Comparison of ENCODE assay signal across 9 cellular contexts in the genomic region with DNA sequence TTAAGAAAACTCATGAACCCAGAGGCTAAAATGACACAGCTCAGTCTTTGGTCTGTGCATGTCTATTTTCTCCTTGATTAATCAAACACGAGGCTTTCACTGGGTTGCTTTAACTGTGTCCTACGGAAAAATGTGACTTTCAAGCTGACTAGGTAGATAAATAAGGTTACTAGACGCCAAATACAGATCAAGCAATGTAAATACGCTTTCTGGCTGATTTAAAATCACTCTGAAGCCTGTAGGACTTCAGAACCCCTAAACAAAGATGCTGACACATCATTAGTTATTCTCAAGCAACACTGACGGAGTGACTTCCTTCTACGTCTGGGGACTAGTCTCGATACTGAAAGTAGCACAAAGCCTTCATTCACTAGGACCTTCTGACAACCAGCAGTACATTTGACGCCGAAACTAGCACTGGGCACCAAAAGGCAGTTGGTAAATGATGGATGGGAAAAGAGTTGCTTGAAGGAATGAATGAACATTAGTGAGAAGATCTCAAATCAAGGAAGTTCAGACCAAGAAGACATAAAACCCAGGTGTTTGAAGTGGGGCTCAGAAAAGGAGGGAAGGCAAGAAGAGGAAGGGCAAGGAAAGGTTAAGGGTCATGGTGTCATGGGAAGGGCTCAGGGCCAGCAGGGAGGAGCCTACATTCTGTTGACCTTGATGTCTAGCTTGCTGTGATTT.
DNase-seq lines count a peak whose midpoint lies in the region; ATAC-seq, FAIRE-seq and TF ChIP-seq lines count a peak whose summit lies in the region.
"Had no signal": no experiment of that assay in that cellular context is flagged by ENCODE, and none has a peak within 500 bp of the region (broad histone marks: within the 10 kb centered on the region; RNA-seq: fewer than 3 reads in every experiment).

No MANE protein-coding gene starts in this region.

- no peak overlapping the region for H3K9ac ChIP-seq in HepG2 (ENCODE audit: insufficient read depth, low read depth, low read length)

- POLR2A ChIA-PET in HepG2 (lab: Yijun Ruan, JAX), result no interaction called here

- peak; percentile 56 for DNase-seq in activated CD8-positive, alpha-beta memory T cell treated with anti-CD3 and anti-CD28 coated beads, Interleukin-2, amount 50 U/mL, for 48 hours
- DNase-seq in activated CD8-positive, alpha-beta memory T cell treated with anti-CD3 and anti-CD28 coated beads, Interleukin-2, amount 50 U/mL, for 4 hours, result no peak
- DNase-seq in HepG2 (ENCODE audit: low spot score) (no peak), hippocampal formation (lab: John Stamatoyannopoulos, UW) (no peak), G401 (ENCODE audit: low spot score) (no peak), ecto neural progenitor cell (ENCODE audit: low spot score) (no peak)

- no peak for TF ChIP-seq RAD21 in HepG2 (CRISPR knock-in tag; IDR thresholded peaks at IDR 0.05)

- H3K27ac ChIP-seq in VCaP (peak overlapping the region; percentile 36), HepG2 (ENCODE audit: extremely low read length, insufficient read depth, low read length) (no peak overlapping the region)
- H3K27ac ChIP-seq: C4-2B had no signal

- intact Hi-C loops in HepG2 (cut with micrococcal nuclease; ENCODE audit: unreplicated experiment), result no loop called here

- no peak overlapping the region for H3K4me3 ChIP-seq in HepG2 (replicated peaks in 1 of 3; ENCODE audit: insufficient read depth in 1 of 3, low read depth in 2 of 3, low read length in 3 of 3)

- peaks cover 0 to 8% of the 10 kb centered on the region in 2 experiments; a peak in 1 of 5 replicates for H3K27me3 ChIP-seq in HepG2 (ENCODE audit: control insufficient read depth in 1 of 2, insufficient read depth in 2 of 2, low read length in 2 of 2)

- peak overlapping the region; percentile 26; the same call in 1 of the 2 replicates for H3K4me2 ChIP-seq in HepG2 (ENCODE audit: low read depth, low read length)

- TF ChIP-seq EP300 in HepG2 (IDR thresholded peaks at IDR 0.05; ENCODE audit: low read depth in 2 of 2, low read length in 2 of 2) (no peak), HepG2 (CRISPR knock-in tag; IDR thresholded peaks at IDR 0.05; ENCODE audit: borderline replicate concordance) (no peak)

- H2AFZ ChIP-seq in HepG2 (ENCODE audit: low read length), result no peak overlapping the region

- H3K9me3 ChIP-seq in HepG2 (ENCODE audit: low read length), result no peaks in the 10 kb centered on the region

- ATAC-seq in HG02981 (IDR thresholded peaks at IDR 0.05; ENCODE audit: unreplicated experiment) (peak; percentile 96), HepG2 (no peak)

- H3K4me1 ChIP-seq in HepG2 (ENCODE audit: insufficient read depth, low read length), result peaks cover 16% of the 10 kb centered on the region

- CTCF ChIA-PET in HepG2 (lab: Yijun Ruan, JAX; ENCODE audit: low intra/inter-chr PET ratio, low total read pairs), result no interaction called here

- no peak for TF ChIP-seq CTCF in VCaP (conservative IDR thresholded peaks at IDR 0.05)
- TF ChIP-seq CTCF in HepG2 (CRISPR knock-in tag; IDR thresholded peaks at IDR 0.05), result no peak

- H3K79me2 ChIP-seq in HepG2 (ENCODE audit: insufficient read depth, low read length), result no peaks in the 10 kb centered on the region

- no TSS peak for BruUV-seq in HepG2 (replicated peaks; lab: Mats Ljungman, UMichigan)

- in situ Hi-C loops in HepG2 (cut with HindIII; ENCODE audit: extremely low pct_ligation_motif_present, low pct_unique_long_range_greater_than_20kb) (no loop called here), G401 (cut with HindIII; ENCODE audit: low sequenced_read_pairs) (no loop called here)

- no peak for TF ChIP-seq POLR2A in HepG2 (IDR thresholded peaks at IDR 0.05; ENCODE audit: insufficient read depth in 1 of 2, low read depth in 2 of 2, low read length in 2 of 2)

- no peak for FAIRE-seq in HepG2 (lab: Jason Lieb, UNC)

- WGBS in HepG2 (ENCODE audit: low lambda C conversion rate), result 0% methylated on average over 9 of the region's 9 CpGs

- H4K20me1 ChIP-seq in HepG2 (ENCODE audit: insufficient read depth, low read length), result no peaks in the 10 kb centered on the region

- H3K36me3 ChIP-seq in HepG2 (replicated peaks in 1 of 2; ENCODE audit: control insufficient read depth in 1 of 2, insufficient read depth in 2 of 2, low read length in 2 of 2), result no peaks in the 10 kb centered on the region

TF ChIP-seq in HepG2, 621 proteins besides CTCF, POLR2A, EP300 and RAD21:
- TF ChIP-seq ZFP62 (CRISPR knock-in tag; IDR thresholded peaks at IDR 0.05) (no peak), REL (CRISPR knock-in tag; conservative IDR thresholded peaks at IDR 0.05) (no peak), ZNF605 (CRISPR knock-in tag; IDR thresholded peaks at IDR 0.05) (no peak), RNF2 (conservative IDR thresholded peaks at IDR 0.05; ENCODE audit: low read depth) (no peak), MZF1 (CRISPR knock-in tag; IDR thresholded peaks at IDR 0.05; ENCODE audit: borderline replicate concordance) (no peak), RARA (CRISPR knock-in tag; IDR thresholded peaks at IDR 0.05) (peak; percentile 43), ZNF550 (CRISPR knock-in tag; IDR thresholded peaks at IDR 0.05; ENCODE audit: borderline replicate concordance) (no peak), ZNF709 (CRISPR knock-in tag; IDR thresholded peaks at IDR 0.05) (no peak), MAFF (IDR thresholded peaks at IDR 0.05; ENCODE audit: low read depth, low read length) (peak; percentile 84), PAWR (CRISPR knock-in tag; IDR thresholded peaks at IDR 0.05; ENCODE audit: borderline replicate concordance) (no peak), NR2F6 (IDR thresholded peaks at IDR 0.05) (no peak), NR2F6 (CRISPR knock-in tag; IDR thresholded peaks at IDR 0.05) (0 out of 2 replicates have a peak, but pooled peaks have one; percentile 33), KLF9 (CRISPR knock-in tag; IDR thresholded peaks at IDR 0.05; ENCODE audit: low read depth) (no peak), RELA (CRISPR knock-in tag; IDR thresholded peaks at IDR 0.05) (no peak), NR2C2 (CRISPR knock-in tag; IDR thresholded peaks at IDR 0.05; ENCODE audit: borderline replicate concordance) (0 out of 2 replicates have a peak, but pooled peaks have one; percentile 11), MAFK (conservative IDR thresholded peaks at IDR 0.05 in 1 of 2, IDR thresholded peaks at IDR 0.05 in 1 of 2; ENCODE audit: low read length in 2 of 2) (peak; percentile 73 to 89)
- TF ChIP-seq, protein P1, sequence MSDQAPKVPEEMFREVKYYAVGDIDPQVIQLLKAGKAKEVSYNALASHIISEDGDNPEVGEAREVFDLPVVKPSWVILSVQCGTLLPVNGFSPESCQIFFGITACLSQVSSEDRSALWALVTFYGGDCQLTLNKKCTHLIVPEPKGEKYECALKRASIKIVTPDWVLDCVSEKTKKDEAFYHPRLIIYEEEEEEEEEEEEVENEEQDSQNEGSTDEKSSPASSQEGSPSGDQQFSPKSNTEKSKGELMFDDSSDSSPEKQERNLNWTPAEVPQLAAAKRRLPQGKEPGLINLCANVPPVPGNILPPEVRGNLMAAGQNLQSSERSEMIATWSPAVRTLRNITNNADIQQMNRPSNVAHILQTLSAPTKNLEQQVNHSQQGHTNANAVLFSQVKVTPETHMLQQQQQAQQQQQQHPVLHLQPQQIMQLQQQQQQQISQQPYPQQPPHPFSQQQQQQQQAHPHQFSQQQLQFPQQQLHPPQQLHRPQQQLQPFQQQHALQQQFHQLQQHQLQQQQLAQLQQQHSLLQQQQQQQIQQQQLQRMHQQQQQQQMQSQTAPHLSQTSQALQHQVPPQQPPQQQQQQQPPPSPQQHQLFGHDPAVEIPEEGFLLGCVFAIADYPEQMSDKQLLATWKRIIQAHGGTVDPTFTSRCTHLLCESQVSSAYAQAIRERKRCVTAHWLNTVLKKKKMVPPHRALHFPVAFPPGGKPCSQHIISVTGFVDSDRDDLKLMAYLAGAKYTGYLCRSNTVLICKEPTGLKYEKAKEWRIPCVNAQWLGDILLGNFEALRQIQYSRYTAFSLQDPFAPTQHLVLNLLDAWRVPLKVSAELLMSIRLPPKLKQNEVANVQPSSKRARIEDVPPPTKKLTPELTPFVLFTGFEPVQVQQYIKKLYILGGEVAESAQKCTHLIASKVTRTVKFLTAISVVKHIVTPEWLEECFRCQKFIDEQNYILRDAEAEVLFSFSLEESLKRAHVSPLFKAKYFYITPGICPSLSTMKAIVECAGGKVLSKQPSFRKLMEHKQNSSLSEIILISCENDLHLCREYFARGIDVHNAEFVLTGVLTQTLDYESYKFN (CRISPR knock-in tag; conservative IDR thresholded peaks at IDR 0.05), result no peak
- TF ChIP-seq, protein P2, sequence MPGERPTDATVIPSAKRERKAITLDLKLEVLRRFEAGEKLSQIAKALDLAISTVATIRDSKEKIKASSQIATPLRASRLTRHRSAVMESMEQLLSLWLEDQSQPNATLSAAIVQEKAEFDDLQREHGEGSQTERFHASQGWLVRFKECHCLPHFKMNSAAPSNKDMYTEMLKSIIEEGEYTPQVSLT (CRISPR knock-in tag; IDR thresholded peaks at IDR 0.05; ENCODE audit: borderline replicate concordance, low read depth), result no peak
- TF ChIP-seq, protein P3, sequence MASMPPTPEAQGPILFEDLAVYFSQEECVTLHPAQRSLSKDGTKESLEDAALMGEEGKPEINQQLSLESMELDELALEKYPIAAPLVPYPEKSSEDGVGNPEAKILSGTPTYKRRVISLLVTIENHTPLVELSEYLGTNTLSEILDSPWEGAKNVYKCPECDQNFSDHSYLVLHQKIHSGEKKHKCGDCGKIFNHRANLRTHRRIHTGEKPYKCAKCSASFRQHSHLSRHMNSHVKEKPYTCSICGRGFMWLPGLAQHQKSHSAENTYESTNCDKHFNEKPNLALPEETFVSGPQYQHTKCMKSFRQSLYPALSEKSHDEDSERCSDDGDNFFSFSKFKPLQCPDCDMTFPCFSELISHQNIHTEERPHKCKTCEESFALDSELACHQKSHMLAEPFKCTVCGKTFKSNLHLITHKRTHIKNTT (CRISPR knock-in tag; IDR thresholded peaks at IDR 0.05), result no peak
